ENCODE assay signal across 30 cellular contexts in the genomic region with DNA sequence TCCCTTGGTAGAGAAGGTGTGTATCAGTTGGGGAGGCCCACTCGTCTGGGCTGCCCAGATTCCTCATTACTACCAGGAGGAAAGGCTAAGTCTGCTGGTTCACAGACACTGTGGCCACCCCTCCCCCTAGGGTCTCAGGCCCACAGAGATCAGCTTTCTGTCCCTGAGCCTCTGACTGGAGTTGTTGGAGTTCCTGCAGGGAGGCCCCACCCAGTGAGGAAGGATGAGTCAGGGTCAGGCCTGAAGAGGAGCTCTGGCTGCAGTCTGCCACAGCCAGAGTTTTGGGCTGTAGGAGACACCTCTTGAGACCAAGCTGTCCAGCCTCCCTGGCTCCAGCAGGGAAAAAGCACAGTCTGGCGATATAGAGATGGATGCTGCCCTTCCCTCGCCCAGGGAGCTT.
"Had no signal": no experiment of that assay in that cellular context is flagged by ENCODE, and none has a peak within 500 bp of the region (broad histone marks: within the 10 kb centered on the region; RNA-seq: fewer than 3 reads in every experiment).

No MANE protein-coding gene starts in this region.

- H3K27me3 ChIP-seq: colonic mucosa, neutrophil, pancreas, right atrium auricular region, suprapubic skin, transverse colon, upper lobe of right lung, uterus had no signal

- FAIRE-seq: frontal cortex, keratinocyte, pancreas had no signal

- H3K36me3 ChIP-seq: colonic mucosa, lower lobe of right lung, neutrophil, pancreas, prostate gland, right atrium auricular region, suprapubic skin, transverse colon, upper lobe of right lung, uterus had no signal

- H3K27me3 Mint-ChIP-seq: dendritic cell treated with granulocyte-macrophage colony-stimulating factor and Interleukin-4, amounts not matched to agents 40 ng/mL and 50 ng/mL, for 4 days; naive B cell; natural killer cell treated with Interleukin-12 subunit alpha and Interleukin-12 subunit beta and Interleukin-15 and Interleukin-18, amount 100 ng/mL, for 72 hours; stimulated activated naive CD8-positive, alpha-beta T cell treated with anti-CD3 and anti-CD28 coated beads, Interleukin-15, amount 100 ng/mL, for 72 hours had no signal

- DNase-seq: colonic mucosa; effector CD8-positive, alpha-beta T cell; hypothalamus; immature natural killer cell; left ventricle myocardium superior; lower lobe of right lung; mucosa of descending colon; naive B cell; pancreas; stimulated activated CD4-positive, alpha-beta T cell treated with anti-CD3 and anti-CD28 coated beads, Interleukin-12 subunit alpha, Interleukin-12 subunit beta, amount 100 ng/mL, for 4 hours; stimulated activated CD4-positive, alpha-beta T cell treated with anti-CD3 and anti-CD28 coated beads, Interleukin-1b, Interleukin-23, amount 100 ng/mL, for 48 hours; stimulated activated CD4-positive, alpha-beta T cell treated with anti-CD3 and anti-CD28 coated beads, Interleukin-4, amount 100 ng/mL, for 1 hour; stimulated activated CD8-positive, alpha-beta memory T cell treated with anti-CD3 and anti-CD28 coated beads, Interleukin-4, amount 100 ng/mL, for 48 hours; stimulated activated naive CD4-positive, alpha-beta T cell; stimulated activated naive CD8-positive, alpha-beta T cell treated with anti-CD3 and anti-CD28 coated beads, Interleukin-15, amount 100 ng/mL, for 72 hours; transverse colon; upper lobe of right lung; uterus had no signal

- ATAC-seq: left ventricle myocardium superior; lower lobe of right lung; mucosa of descending colon; natural killer cell treated with Interleukin-12 subunit alpha and Interleukin-12 subunit beta and Interleukin-15 and Interleukin-18, amount 100 ng/mL, for 72 hours; pancreas; sciatic nerve; stimulated activated naive CD8-positive, alpha-beta T cell treated with anti-CD3 and anti-CD28 coated beads, Interleukin-15, amount 100 ng/mL, for 72 hours; upper lobe of right lung had no signal

- H3K9me3 ChIP-seq: colonic mucosa, lower lobe of right lung, pancreas, prostate gland, transverse colon, upper lobe of right lung, uterus had no signal

- H3K27ac ChIP-seq: colonic mucosa, lower lobe of right lung, neutrophil, pancreas, prostate gland, right atrium auricular region, suprapubic skin, transverse colon, upper lobe of right lung, uterus had no signal

- H3K4me1 ChIP-seq: colonic mucosa, lower lobe of right lung, pancreas, prostate gland, right atrium auricular region, suprapubic skin, transverse colon, upper lobe of right lung, uterus had no signal

- H3K4me3 ChIP-seq: colonic mucosa, lower lobe of right lung, mucosa of descending colon, pancreas, prostate gland, right atrium auricular region, smooth muscle cell, suprapubic skin, transverse colon, upper lobe of right lung, uterus had no signal

- H3K4me1 Mint-ChIP-seq: immature natural killer cell; mesothelial cell of epicardium; naive B cell; neural crest cell; stimulated activated naive CD8-positive, alpha-beta T cell treated with anti-CD3 and anti-CD28 coated beads, Interleukin-15, amount 100 ng/mL, for 72 hours had no signal

- H3K4me2 ChIP-seq: smooth muscle cell had no signal

- H3K36me3 Mint-ChIP-seq: immature natural killer cell, mesothelial cell of epicardium, naive B cell had no signal

- H3K4me3 Mint-ChIP-seq: dendritic cell treated with granulocyte-macrophage colony-stimulating factor and Interleukin-4, amounts not matched to agents 40 ng/mL and 50 ng/mL, for 4 days; immature natural killer cell; mesothelial cell of epicardium; naive B cell; natural killer cell treated with Interleukin-12 subunit alpha and Interleukin-12 subunit beta and Interleukin-15 and Interleukin-18, amount 100 ng/mL, for 72 hours; neural crest cell; stimulated activated naive CD8-positive, alpha-beta T cell treated with anti-CD3 and anti-CD28 coated beads, Interleukin-15, amount 100 ng/mL, for 72 hours had no signal

- H3K27ac Mint-ChIP-seq: dendritic cell treated with granulocyte-macrophage colony-stimulating factor and Interleukin-4, amounts not matched to agents 40 ng/mL and 50 ng/mL, for 4 days; immature natural killer cell; mesothelial cell of epicardium; naive B cell; natural killer cell treated with Interleukin-12 subunit alpha and Interleukin-12 subunit beta and Interleukin-15 and Interleukin-18, amount 100 ng/mL, for 72 hours; stimulated activated naive CD8-positive, alpha-beta T cell treated with anti-CD3 and anti-CD28 coated beads, Interleukin-15, amount 100 ng/mL, for 72 hours had no signal
